In genomic region chr2:36404312-36404711, GRCh38 we compare ENCODE assay signal across 13 cellular contexts. TPM values are rescaled to one million over a fixed set of nuclear protein-coding genes. Genes with fewer than 3 reads are reported as not detected.
DNase-seq lines count a peak whose midpoint lies in the region; ATAC-seq, FAIRE-seq and TF ChIP-seq lines count a peak whose summit lies in the region.
"Had no signal": no experiment of that assay in that cellular context is flagged by ENCODE, and none has a peak within 500 bp of the region (broad histone marks: within the 10 kb centered on the region; RNA-seq: fewer than 3 reads in every experiment).

No MANE protein-coding gene starts in this region.

- ATAC-seq in HG02759 (IDR thresholded peaks at IDR 0.05; ENCODE audit: unreplicated experiment) (peak; percentile 22), left lung (peak; percentile 82), HG02938 (IDR thresholded peaks at IDR 0.05; ENCODE audit: unreplicated experiment) (no peak)

- DNase-seq in GM12891 (ENCODE audit: insufficient read length, low spot score) = no peak
- DNase-seq in RPMI7951 (ENCODE audit: low read depth) = peak; percentile 54
- DNase-seq in left lung = peak in 1 of 2 donors; percentile 36
- no peak for DNase-seq in dorsolateral prefrontal cortex
- no peak for DNase-seq in D341Med (ENCODE audit: low spot score)
- no peak for DNase-seq in HuH-7.5 (ENCODE audit: low spot score)
- DNase-seq: activated T-cell treated with anti-CD3 and anti-CD28 coated beads, Interleukin-2, amount 50 U/mL, for 1 hour; cerebellar nuclear complex; head of caudate nucleus; NCI-H510A treated with DMSO at 0.1 percent for 48 hours; T-helper 17 cell had no signal

- no peaks in the 10 kb centered on the region for H3K27me3 ChIP-seq in left lung
- no peaks in the 10 kb centered on the region for H3K27me3 ChIP-seq in dorsolateral prefrontal cortex

- intact Hi-C loops in left lung (cut with DNase I) = no loop called here
- intact Hi-C loops in dorsolateral prefrontal cortex (cut with DNase I) = no loop called here

- peaks cover 3 to 43% of the 10 kb centered on the region in 2 donors for H3K4me1 ChIP-seq in left lung

- no peak for TF ChIP-seq POLR2A in GM12891 (IDR thresholded peaks at IDR 0.05; ENCODE audit: low read depth, low read length)

- no peaks in the 10 kb centered on the region for H3K9me3 ChIP-seq in left lung

- TF ChIP-seq CTCF in left lung (IDR thresholded peaks at IDR 0.05) (no peak), dorsolateral prefrontal cortex (IDR thresholded peaks at IDR 0.05 in 54 of 56, conservative IDR thresholded peaks at IDR 0.05 in 2 of 56; ENCODE audit: low read depth in 1 of 56, partially characterized antibody in 56 of 56) (no peak)

- FAIRE-seq in GM12891 (lab: Jason Lieb, UNC) = peak; percentile 63

- H3K4me3 ChIP-seq in left lung (no peak overlapping the region), dorsolateral prefrontal cortex (peak overlapping the region in 6 of 59 donors; percentile 2 to 21 (median 7))

- H3K27ac ChIP-seq in left lung = peak overlapping the region in 1 of 2 donors; percentile 42
- no peak overlapping the region for H3K27ac ChIP-seq in dorsolateral prefrontal cortex

- no peaks in the 10 kb centered on the region for H3K36me3 ChIP-seq in left lung

TF ChIP-seq in GM12891, 5 proteins besides CTCF, POLR2A, EP300 and RAD21:
- no peak for TF ChIP-seq POLR2AphosphoS5 (IDR thresholded peaks at IDR 0.05; ENCODE audit: low read depth, low read length)
- TF ChIP-seq POU2F2 (IDR thresholded peaks at IDR 0.05; ENCODE audit: low read depth, low read length) = no peak
- no peak for TF ChIP-seq PAX5 (IDR thresholded peaks at IDR 0.05; ENCODE audit: insufficient read depth, low read length, severe bottlenecking)
- TF ChIP-seq TAF1 (IDR thresholded peaks at IDR 0.05; ENCODE audit: low read depth, low read length) = no peak
- no peak for TF ChIP-seq SPI1 (IDR thresholded peaks at IDR 0.05; ENCODE audit: low read depth, low read length)

RNA-seq across cellular contexts. Expression of gene CRIM1, which starts 48.7 kb away (rescaled TPM):
- 3.7 TPM for polyA plus RNA-seq in GM12891 (2012; ENCODE audit: low read depth, missing spikeins)
- 35.1 and 44.2 TPM in 2 replicates for total RNA-seq in RPMI7951 (2014; rRNA removed; shearing (Covaris generic))
- total RNA-seq in left lung = 10 to 100 TPM; 58.0 to 72.9 TPM
- total RNA-seq in dorsolateral prefrontal cortex = 100 to 1,000 TPM in 17 of 120 experiments, 10 to 100 TPM in 103; 57.7 to 155 (median 82.6) TPM
